19 cellular contexts compared by ENCODE assay signal in genomic region chr20:43957392-43957791, GRCh38.
"Had no signal": no experiment of that assay in that cellular context is flagged by ENCODE, and none has a peak within 500 bp of the region (broad histone marks: within the 10 kb centered on the region; RNA-seq: fewer than 3 reads in every experiment).

No MANE protein-coding gene starts in this region.

- H3K27me3 Mint-ChIP-seq: activated B cell treated with CpG ODN at 0.5 μM for 24 hours had no signal

- H3K27ac ChIP-seq: body of pancreas, esophagus squamous epithelium, heart right ventricle, lower lobe of right lung, tibial nerve, uterus had no signal

- H3K27me3 ChIP-seq: body of pancreas, tibial nerve, uterus had no signal

- ATAC-seq: activated CD8-positive, alpha-beta memory T cell treated with anti-CD3 and anti-CD28 coated beads, Interleukin-2, amount 10 ng/mL, durations not matched to agents 7 days and 5 days; activated T-helper 17 cell treated with anti-CD3 and anti-CD28 coated beads, Interleukin-2, amount 50 U/mL, for 72 hours; body of pancreas; effector memory CD8-positive, alpha-beta T cell; heart right ventricle; lower lobe of right lung had no signal

- DNase-seq: activated B cell treated with CpG ODN at 0.5 μM for 24 hours; activated CD4-positive, alpha-beta memory T cell treated with anti-CD3 and anti-CD28 coated beads, Interleukin-2, amount 10 ng/mL, durations not matched to agents 7 days and 5 days; activated CD4-positive, alpha-beta T cell treated with anti-CD3 and anti-CD28 coated beads for 4 hours; activated CD8-positive, alpha-beta memory T cell treated with anti-CD3 and anti-CD28 coated beads, Interleukin-2, amount 10 ng/mL, durations not matched to agents 7 days and 5 days; activated naive CD4-positive, alpha-beta T cell treated with Interleukin-2 at 50 U/mL for 16 hours; activated T-cell treated with anti-CD3 and anti-CD28 coated beads, Interleukin-2, amount 50 U/mL, for 1 hour; body of pancreas; effector memory CD8-positive, alpha-beta T cell; esophagus squamous epithelium; heart right ventricle; lower lobe of right lung; stimulated activated CD4-positive, alpha-beta T cell treated with anti-CD3 and anti-CD28 coated beads, Interleukin-12 subunit alpha, Interleukin-12 subunit beta, amount 100 ng/mL, for 4 hours; stimulated activated CD4-positive, alpha-beta T cell treated with anti-CD3 and anti-CD28 coated beads, Interleukin-1b, Interleukin-23, amount 100 ng/mL, for 48 hours; stimulated activated naive CD4-positive, alpha-beta T cell treated with Interleukin-2 at 50 U/mL for 16 hours; uterus had no signal

- H3K27ac Mint-ChIP-seq: activated CD4-positive, alpha-beta memory T cell treated with anti-CD3 and anti-CD28 coated beads, Interleukin-2, amount 10 ng/mL, durations not matched to agents 7 days and 5 days; activated CD8-positive, alpha-beta memory T cell treated with anti-CD3 and anti-CD28 coated beads, Interleukin-2, amount 10 ng/mL, durations not matched to agents 7 days and 5 days; activated T-helper 17 cell treated with anti-CD3 and anti-CD28 coated beads, Interleukin-2, amount 50 U/mL, for 72 hours; progenitor cell of endocrine pancreas had no signal

- H3K4me3 Mint-ChIP-seq: activated B cell treated with CpG ODN at 0.5 μM for 24 hours; activated CD4-positive, alpha-beta memory T cell treated with anti-CD3 and anti-CD28 coated beads, Interleukin-2, amount 10 ng/mL, durations not matched to agents 7 days and 5 days; activated CD8-positive, alpha-beta memory T cell treated with anti-CD3 and anti-CD28 coated beads, Interleukin-2, amount 10 ng/mL, durations not matched to agents 7 days and 5 days; activated T-helper 17 cell treated with anti-CD3 and anti-CD28 coated beads, Interleukin-2, amount 50 U/mL, for 72 hours; neural crest cell had no signal

- H3K9me3 Mint-ChIP-seq: effector memory CD8-positive, alpha-beta T cell; neural crest cell had no signal

- H3K36me3 ChIP-seq: esophagus squamous epithelium, heart right ventricle, lower lobe of right lung, tibial nerve, uterus had no signal

- H3K4me1 ChIP-seq: uterus had no signal

- H3K9me3 ChIP-seq: body of pancreas, esophagus squamous epithelium, heart right ventricle, lower lobe of right lung, tibial nerve, uterus had no signal

- H3K4me3 ChIP-seq: body of pancreas, esophagus squamous epithelium, heart right ventricle, lower lobe of right lung, tibial nerve, uterus had no signal
